32 cellular contexts compared by ENCODE assay signal in genomic region chr3:170947018-170947769, GRCh38.
"Had no signal": no experiment of that assay in that cellular context is flagged by ENCODE, and none has a peak within 500 bp of the region (broad histone marks: within the 10 kb centered on the region; RNA-seq: fewer than 3 reads in every experiment).

No MANE protein-coding gene starts in this region.

- H3K36me3 ChIP-seq: adrenal gland, colonic mucosa, WERI-Rb-1 had no signal

- H3K27me3 ChIP-seq: body of pancreas, colonic mucosa had no signal

- DNase-seq: activated B cell treated with CpG ODN at 0.5 μM for 24 hours; activated CD4-positive, alpha-beta T cell treated with anti-CD3 and anti-CD28 coated beads for 48 hours; activated CD4-positive, alpha-beta T cell treated with anti-CD3 and anti-CD28 coated beads, Interleukin-2, amount 50 U/mL, for 1 hour; activated CD4-positive, alpha-beta T cell treated with anti-CD3 and anti-CD28 coated beads, Interleukin-2, amount 50 U/mL, for 48 hours; activated CD8-positive, alpha-beta memory T cell treated with anti-CD3 and anti-CD28 coated beads, Interleukin-2, amount 10 ng/mL, durations not matched to agents 7 days and 5 days; activated CD8-positive, alpha-beta memory T cell treated with anti-CD3 and anti-CD28 coated beads, Interleukin-2, amount 50 U/mL, for 4 hours; activated CD8-positive, alpha-beta T cell treated with anti-CD3 and anti-CD28 coated beads, Interleukin-2, amount 10 ng/mL, durations not matched to agents 7 days and 5 days; activated effector memory CD4-positive, alpha-beta T cell treated with anti-CD3 and anti-CD28 coated beads, Interleukin-2, amount 50 U/mL, for 16 hours; activated naive CD4-positive, alpha-beta T cell treated with anti-CD3 and anti-CD28 coated beads for 36 hours; activated naive CD8-positive, alpha-beta T cell treated with anti-CD3 and anti-CD28 coated beads for 36 hours; activated naive CD8-positive, alpha-beta T cell treated with anti-CD3 and anti-CD28 coated beads, Interleukin-2, amount 50 U/mL, for 24 hours; activated T-cell treated with anti-CD3 and anti-CD28 coated beads, Interleukin-2, amount 50 U/mL, for 1 hour; activated T-cell treated with anti-CD3 and anti-CD28 coated beads, Interleukin-2, amount 50 U/mL, for 48 hours; adrenal gland; amygdala; aorta; body of pancreas; caudate nucleus; colonic mucosa; effector memory CD4-positive, alpha-beta T cell; endodermal cell; foreskin fibroblast; T-helper 1 cell; T-helper 17 cell; T1000; WERI-Rb-1 had no signal

- H3K4me3 Mint-ChIP-seq: activated B cell treated with CpG ODN at 0.5 μM for 24 hours; activated CD8-positive, alpha-beta memory T cell treated with anti-CD3 and anti-CD28 coated beads, Interleukin-2, amount 10 ng/mL, durations not matched to agents 7 days and 5 days; activated CD8-positive, alpha-beta T cell treated with anti-CD3 and anti-CD28 coated beads, Interleukin-2, amount 10 ng/mL, durations not matched to agents 7 days and 5 days; activated naive CD4-positive, alpha-beta T cell treated with anti-CD3 and anti-CD28 coated beads for 36 hours; activated naive CD4-positive, alpha-beta T cell treated with anti-CD3 and anti-CD28 coated beads, Interleukin-2, amount 50 U/mL, for 24 hours; activated naive CD8-positive, alpha-beta T cell treated with anti-CD3 and anti-CD28 coated beads for 36 hours; activated naive CD8-positive, alpha-beta T cell treated with anti-CD3 and anti-CD28 coated beads, Interleukin-2, amount 50 U/mL, for 24 hours; activated T-helper 1 cell treated with anti-CD3 and anti-CD28 coated beads, Interleukin-12 subunit alpha, Interleukin-12 subunit beta, Interleukin-2, Interleukin-4 antibody, amounts not matched to agents 30 ng/mL and 10 ng/mL and 1 ng/mL, durations not matched to agents 14 hours and 24 hours and 36 hours; endodermal cell; T-helper 17 cell; T-helper 2 cell treated with Interferon-gamma antibody and Interleukin-4, amounts not matched to agents 5 μg/mL and 100 μg/mL, for 36 hours had no signal

- H3K27ac Mint-ChIP-seq: activated B cell treated with CpG ODN at 0.5 μM for 24 hours; activated CD8-positive, alpha-beta memory T cell treated with anti-CD3 and anti-CD28 coated beads, Interleukin-2, amount 10 ng/mL, durations not matched to agents 7 days and 5 days; activated CD8-positive, alpha-beta T cell treated with anti-CD3 and anti-CD28 coated beads, Interleukin-2, amount 10 ng/mL, durations not matched to agents 7 days and 5 days; activated naive CD4-positive, alpha-beta T cell treated with anti-CD3 and anti-CD28 coated beads for 36 hours; activated naive CD4-positive, alpha-beta T cell treated with anti-CD3 and anti-CD28 coated beads, Interleukin-2, amount 50 U/mL, for 24 hours; activated naive CD8-positive, alpha-beta T cell treated with anti-CD3 and anti-CD28 coated beads for 36 hours; activated naive CD8-positive, alpha-beta T cell treated with anti-CD3 and anti-CD28 coated beads, Interleukin-2, amount 50 U/mL, for 24 hours; activated T-helper 1 cell treated with anti-CD3 and anti-CD28 coated beads, Interleukin-12 subunit alpha, Interleukin-12 subunit beta, Interleukin-2, Interleukin-4 antibody, amounts not matched to agents 30 ng/mL and 10 ng/mL and 1 ng/mL, durations not matched to agents 14 hours and 24 hours and 36 hours; activated T-helper 2 cell treated with anti-CD3 and anti-CD28 coated beads, Interferon-gamma antibody, Interleukin-2, Interleukin-4, amounts not matched to agents 10 μg/mL and 5 μg/mL and 100 μg/mL, durations not matched to agents 14 hours and 24 hours and 36 hours; endodermal cell; T-helper 17 cell; T-helper 2 cell treated with Interferon-gamma antibody and Interleukin-4, amounts not matched to agents 5 μg/mL and 100 μg/mL, for 36 hours had no signal

- ATAC-seq: activated CD4-positive, CD25-positive, alpha-beta regulatory T cell treated with anti-CD3 and anti-CD28 coated beads, Interleukin-2, amount 50 U/mL, for 24 hours; activated CD8-positive, alpha-beta memory T cell treated with anti-CD3 and anti-CD28 coated beads, Interleukin-2, amount 10 ng/mL, durations not matched to agents 7 days and 5 days; activated CD8-positive, alpha-beta T cell treated with anti-CD3 and anti-CD28 coated beads, Interleukin-2, amount 10 ng/mL, durations not matched to agents 7 days and 5 days; activated naive CD8-positive, alpha-beta T cell treated with anti-CD3 and anti-CD28 coated beads, Interleukin-2, amount 50 U/mL, for 24 hours; body of pancreas; esophagus mucosa; T-helper 17 cell had no signal

- H3K9me3 Mint-ChIP-seq: activated B cell treated with CpG ODN at 0.5 μM for 24 hours; activated naive CD4-positive, alpha-beta T cell treated with anti-CD3 and anti-CD28 coated beads for 36 hours; activated T-helper 1 cell treated with anti-CD3 and anti-CD28 coated beads, Interleukin-12 subunit alpha, Interleukin-12 subunit beta, Interleukin-2, Interleukin-4 antibody, amounts not matched to agents 30 ng/mL and 10 ng/mL and 1 ng/mL, durations not matched to agents 14 hours and 24 hours and 36 hours; activated T-helper 2 cell treated with anti-CD3 and anti-CD28 coated beads, Interferon-gamma antibody, Interleukin-2, Interleukin-4, amounts not matched to agents 10 μg/mL and 5 μg/mL and 100 μg/mL, durations not matched to agents 14 hours and 24 hours and 36 hours; T-helper 2 cell treated with Interferon-gamma antibody and Interleukin-4, amounts not matched to agents 5 μg/mL and 100 μg/mL, for 36 hours had no signal

- H3K4me1 Mint-ChIP-seq: activated B cell treated with CpG ODN at 0.5 μM for 24 hours; activated CD8-positive, alpha-beta memory T cell treated with anti-CD3 and anti-CD28 coated beads, Interleukin-2, amount 10 ng/mL, durations not matched to agents 7 days and 5 days; activated naive CD4-positive, alpha-beta T cell treated with anti-CD3 and anti-CD28 coated beads, Interleukin-2, amount 50 U/mL, for 24 hours; activated naive CD8-positive, alpha-beta T cell treated with anti-CD3 and anti-CD28 coated beads for 36 hours; activated naive CD8-positive, alpha-beta T cell treated with anti-CD3 and anti-CD28 coated beads, Interleukin-2, amount 50 U/mL, for 24 hours; endodermal cell; T-helper 17 cell had no signal

- H3K27ac ChIP-seq: adrenal gland, body of pancreas, colonic mucosa, WERI-Rb-1 had no signal

- H3K9me3 ChIP-seq: adrenal gland, body of pancreas, colonic mucosa had no signal

- H3K4me1 ChIP-seq: adrenal gland, body of pancreas, colonic mucosa had no signal

- H3K4me3 ChIP-seq: adrenal gland, body of pancreas, colonic mucosa had no signal
